Comparison of ENCODE assay signal across 8 cellular contexts in the genomic region with DNA sequence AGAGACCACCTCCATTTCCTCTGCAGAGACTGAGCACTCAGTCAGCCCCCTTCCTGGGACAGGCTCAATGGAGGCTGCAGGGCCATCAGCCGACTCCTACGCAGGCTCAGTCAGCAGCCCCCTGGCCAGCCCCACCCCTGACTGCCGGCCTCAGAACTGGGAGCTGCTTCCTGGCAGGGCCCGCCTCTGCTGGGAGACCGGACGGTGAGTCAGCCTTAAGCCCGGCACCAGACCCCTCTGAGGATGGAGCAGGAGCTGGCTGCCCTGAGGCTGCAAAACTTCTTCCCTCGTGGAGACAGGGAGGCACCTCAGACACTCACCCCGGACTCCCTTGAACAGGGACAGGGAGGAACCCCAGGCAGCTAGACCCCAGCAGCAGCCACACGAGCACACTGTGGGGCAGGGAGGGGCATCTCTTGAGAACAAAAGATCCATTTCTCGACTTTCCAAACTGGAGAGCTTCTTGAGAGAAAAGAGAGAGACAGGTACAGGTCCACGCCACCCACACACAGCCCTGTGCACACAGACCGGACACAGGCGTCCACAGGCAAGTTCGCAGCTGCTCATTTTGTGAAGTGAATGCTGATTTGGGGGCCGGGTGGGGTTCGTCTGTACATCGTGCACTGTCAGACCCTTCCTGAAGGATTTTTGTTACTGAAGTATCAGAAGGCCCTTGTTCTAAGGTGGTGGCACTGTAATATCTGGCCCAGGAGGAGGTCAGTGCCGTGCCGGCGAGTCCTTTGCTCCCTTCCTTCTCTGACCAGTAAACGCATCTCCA. TPM values are rescaled to one million over a fixed set of nuclear protein-coding genes. Genes with fewer than 3 reads are reported as not detected.
DNase-seq lines count a peak whose midpoint lies in the region; ATAC-seq, FAIRE-seq and TF ChIP-seq lines count a peak whose summit lies in the region.

No MANE protein-coding gene starts in this region.

- no peak for FAIRE-seq in bronchial epithelial cell (lab: Jason Lieb, UNC)

- TF ChIP-seq CTCF in bronchial epithelial cell (IDR thresholded peaks at IDR 0.05; ENCODE audit: insufficient read depth, low read length, severe bottlenecking) (no peak), smooth muscle cell (IDR thresholded peaks at IDR 0.05; ENCODE audit: borderline replicate concordance, insufficient read depth, poor library complexity, severe bottlenecking) (no peak)

- WGBS in smooth muscle cell (ENCODE audit: low lambda C conversion rate) = 1% methylated on average over 22 of the region's 22 CpGs

- H3K9ac ChIP-seq in NT2/D1 (ENCODE audit: insufficient read length, low read depth) (peak overlapping the region; percentile 98), smooth muscle cell (ENCODE audit: low read depth) (peak overlapping the region; percentile 93)

- H3K27ac ChIP-seq in smooth muscle cell (ENCODE audit: low read depth) = peak overlapping the region; percentile 99

- peaks cover 35% of the 10 kb centered on the region for H4K20me1 ChIP-seq in smooth muscle cell (ENCODE audit: low read depth)

- peaks cover 7% of the 10 kb centered on the region for H3K27me3 ChIP-seq in NT2/D1 (ENCODE audit: insufficient read depth, insufficient read length)
- H3K27me3 ChIP-seq in bronchial epithelial cell (ENCODE audit: control insufficient read depth, insufficient read depth, low read length) = no peaks in the 10 kb centered on the region
- H3K27me3 ChIP-seq in smooth muscle cell (ENCODE audit: low read depth) = no peaks in the 10 kb centered on the region

- no peak overlapping the region for H2AFZ ChIP-seq in smooth muscle cell (ENCODE audit: low read depth)

- H3F3A ChIP-seq in smooth muscle cell (ENCODE audit: low read depth) = peaks cover 23% of the 10 kb centered on the region

- H3K36me3 ChIP-seq in NT2/D1 (ENCODE audit: insufficient read depth, insufficient read length, low read length) (no peaks in the 10 kb centered on the region), bronchial epithelial cell (ENCODE audit: control insufficient read depth, insufficient read depth, low read length) (no peaks in the 10 kb centered on the region), smooth muscle cell (ENCODE audit: low read depth) (no peaks in the 10 kb centered on the region)

- H3K9me3 ChIP-seq in NT2/D1 (ENCODE audit: insufficient read depth, low read length) = no peaks in the 10 kb centered on the region
- no peaks in the 10 kb centered on the region for H3K9me3 ChIP-seq in smooth muscle cell (replicated peaks; ENCODE audit: low read depth)

- peak overlapping the region; percentile 98 for H3K4me2 ChIP-seq in smooth muscle cell

- H3K4me1 ChIP-seq in NT2/D1 (ENCODE audit: insufficient read depth, insufficient read length) = peaks cover 35% of the 10 kb centered on the region
- peaks cover 34% of the 10 kb centered on the region for H3K4me1 ChIP-seq in smooth muscle cell (ENCODE audit: low read depth)

- DNase-seq in NCI-H82 (lab: John Stamatoyannopoulos, UW) (peak; percentile 70), NCI-H82 treated with DMSO at 0.1 percent for 48 hours (lab: John Stamatoyannopoulos, UW; ENCODE audit: unreplicated experiment) (no peak), NT2/D1 (ENCODE audit: low read depth, low spot score) (peak; percentile 72), bronchial epithelial cell (ENCODE audit: low read depth) (peak; percentile 87), iPS-NIHi7 (ENCODE audit: extremely low spot score) (peak; percentile 79), smooth muscle cell (lab: John Stamatoyannopoulos, UW; ENCODE audit: unreplicated experiment) (peak; percentile 74)
- no peak for DNase-seq in activated effector memory CD4-positive, alpha-beta T cell treated with Interleukin-2 at 50 U/mL for 16 hours

- peak overlapping the region; percentile 80 for H3K4me3 ChIP-seq in NT2/D1 (ENCODE audit: insufficient read length, low read depth)
- peak overlapping the region; percentile 59 for H3K4me3 ChIP-seq in bronchial epithelial cell (ENCODE audit: low read depth, low read length)
- peak overlapping the region; percentile 81 for H3K4me3 ChIP-seq in smooth muscle cell

- ATAC-seq in GM21447 (IDR thresholded peaks at IDR 0.05; ENCODE audit: unreplicated experiment) = no peak

- H3K79me2 ChIP-seq in smooth muscle cell (ENCODE audit: low read depth) = peaks cover 42% of the 10 kb centered on the region

RNA-seq across cellular contexts. Expression of gene TUBB3, which starts 1.3 kb away (rescaled TPM):
- total RNA-seq in bronchial epithelial cell = 23.7 and 24.5 TPM in 2 replicates
- 213 and 234 TPM in 2 replicates for total RNA-seq in smooth muscle cell
- polyA plus RNA-seq in smooth muscle cell = 198 and 303 TPM in 2 replicates

RNA-seq across cellular contexts. Expression of gene MC1R, which starts 3.2 kb away (rescaled TPM):
- total RNA-seq in bronchial epithelial cell (1.6 and 4.1 TPM in 2 replicates), smooth muscle cell (12.4 and 14.5 TPM in 2 replicates)
- polyA plus RNA-seq in smooth muscle cell = 16.7 and 16.8 TPM in 2 replicates

RNA-seq across cellular contexts. Expression of gene DEF8, which starts 26.7 kb away (rescaled TPM):
- 62.9 and 80.6 TPM in 2 replicates for total RNA-seq in bronchial epithelial cell
- 63.6 and 85.3 TPM in 2 replicates for total RNA-seq in smooth muscle cell
- 93.7 and 97.0 TPM in 2 replicates for polyA plus RNA-seq in smooth muscle cell

RNA-seq across cellular contexts. Expression of gene TCF25, which starts 48.5 kb away (rescaled TPM):
- 69.5 and 140 TPM in 2 replicates for total RNA-seq in bronchial epithelial cell
- 69.7 and 99.8 TPM in 2 replicates for total RNA-seq in smooth muscle cell
- polyA plus RNA-seq in smooth muscle cell = 174 and 272 TPM in 2 replicates

Comparison
In these comparisons a context has a peak if more than half of its experiments do, and no peak if none do; other contexts are left out.
1. DNase-seq: peak in NCI-H82 (single experiment), NT2/D1 (single experiment), bronchial epithelial cell (single experiment), iPS-NIHi7 (single experiment) and smooth muscle cell (single experiment); none in NCI-H82 treated with DMSO at 0.1 percent for 48 hours (single experiment) and activated effector memory CD4-positive, alpha-beta T cell treated with Interleukin-2 at 50 U/mL for 16 hours (single experiment).
2. Peak in every context shown above with its lines, with median percentiles within 50 percentile points of each other: H3K4me3 ChIP-seq.